Comparison of ENCODE assay signal across 28 cellular contexts in the genomic region with DNA sequence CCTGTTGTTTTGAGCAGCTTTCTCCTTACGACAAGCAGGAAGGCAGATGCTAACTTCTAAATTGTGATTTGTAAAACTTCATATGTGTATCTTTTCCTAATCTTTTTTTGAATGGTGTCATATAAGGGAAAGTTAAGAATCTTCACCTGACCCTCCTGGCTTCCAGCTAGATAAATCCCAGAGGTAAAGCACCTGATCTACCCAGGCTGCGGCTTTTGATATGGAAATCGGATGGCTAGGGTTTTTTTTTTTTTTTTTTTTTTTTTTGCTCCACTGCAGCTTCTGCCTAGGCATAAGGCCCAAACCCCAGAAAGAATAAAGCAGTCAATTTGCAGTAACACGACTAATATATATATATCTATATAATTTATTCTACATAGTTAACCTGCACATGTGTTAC. TPM values are rescaled to one million over a fixed set of nuclear protein-coding genes. Genes with fewer than 3 reads are reported as not detected.
DNase-seq lines count a peak whose midpoint lies in the region; ATAC-seq and TF ChIP-seq lines count a peak whose summit lies in the region.
"Had no signal": no experiment of that assay in that cellular context is flagged by ENCODE, and none has a peak within 500 bp of the region (broad histone marks: within the 10 kb centered on the region; RNA-seq: fewer than 3 reads in every experiment).

No MANE protein-coding gene starts in this region.

- H3K9ac ChIP-seq in HUES64 (ENCODE audit: low read depth, low read length) (no peak overlapping the region), iPS-20b (ENCODE audit: low read depth, low read length) (peak overlapping the region; percentile 37; the same call in 1 of the 2 replicates)

- no peak for TF ChIP-seq EP300 in sigmoid colon (IDR thresholded peaks at IDR 0.05)

- H3K4me3 ChIP-seq in HUES64 (ENCODE audit: low read length) (peak overlapping the region; percentile 20; the same call in 1 of the 2 replicates), iPS-20b (ENCODE audit: low read length) (peak overlapping the region; percentile 51), sigmoid colon (peak overlapping the region in 3 of 4 donors; percentile 19 to 83 (median 76))
- H3K4me3 ChIP-seq: cardiac muscle cell, pancreas, suprapubic skin had no signal

- no peaks in the 10 kb centered on the region for H3K9me3 Mint-ChIP-seq in WTC11
- no peaks in the 10 kb centered on the region for H3K9me3 Mint-ChIP-seq in CD14-positive monocyte
- H3K9me3 Mint-ChIP-seq: activated T-cell treated with anti-CD3 and anti-CD28 coated beads, Interleukin-2, amount 50 U/mL, for 72 hours; CD4-positive, alpha-beta memory T cell; memory B cell; natural killer cell; stimulated activated naive B cell treated with anti-CD40 and anti-IgM and Interleukin-4, amounts not matched to agents 10 μg/mL and 1 μg/mL and 100 μg/mL, for 72 hours had no signal

- no peaks in the 10 kb centered on the region for H3K27me3 ChIP-seq in HUES64 (ENCODE audit: insufficient read depth, low read length)
- H3K27me3 ChIP-seq in iPS-20b (ENCODE audit: insufficient read depth, low read length), result no peaks in the 10 kb centered on the region
- H3K27me3 ChIP-seq in sigmoid colon, result no peaks in the 10 kb centered on the region
- H3K27me3 ChIP-seq: pancreas, suprapubic skin had no signal

- intact Hi-C loops in sigmoid colon (cut with DNase I), result loop anchor here (10.0 kb wide), 1 partner anchor 733 kb away; a partner anchor contains a TSS
- intact Hi-C loops in CD14-positive monocyte (cut with micrococcal nuclease), result no loop called here

- H3K9me3 ChIP-seq in HUES64 (ENCODE audit: insufficient read depth, low read depth, low read length), result no peaks in the 10 kb centered on the region
- H3K9me3 ChIP-seq in iPS-20b (ENCODE audit: insufficient read depth, low read depth, low read length), result no peaks in the 10 kb centered on the region
- H3K9me3 ChIP-seq in sigmoid colon, result no peaks in the 10 kb centered on the region
- H3K9me3 ChIP-seq: pancreas, suprapubic skin had no signal

- WGBS in HUES64, result 43% methylated on average over 1 of the region's 4 CpGs
- 81% methylated on average over 4 of the region's 4 CpGs for WGBS in sigmoid colon, 2 donors

- H3K27ac ChIP-seq in HUES64 (ENCODE audit: low read depth, low read length), result no peak overlapping the region
- H3K27ac ChIP-seq in iPS-20b (ENCODE audit: low read length), result no peak overlapping the region
- peak overlapping the region in 3 of 4 donors; percentile 90 to 93 (median 92) for H3K27ac ChIP-seq in sigmoid colon
- H3K27ac ChIP-seq: cardiac muscle cell, pancreas, suprapubic skin had no signal

- CTCF ChIA-PET in WTC11 (lab: Charles Lee), result interaction anchor here (0.6 to 1.4 kb wide), 5 partner anchors 10 to 501 kb away, joined by 3 to 5 read pairs (median 3); no protein-coding TSS in a partner anchor

- H3K36me3 ChIP-seq in HUES64 (ENCODE audit: insufficient read depth, low read length) (0 out of 2 replicates have a peak, but pooled peaks cover 7% of the 10 kb centered on the region), iPS-20b (ENCODE audit: insufficient read depth, low read depth, low read length) (peaks cover 6% of the 10 kb centered on the region; the same call in 1 of the 2 replicates), sigmoid colon (no peaks in the 10 kb centered on the region)
- H3K36me3 ChIP-seq: cardiac muscle cell, pancreas had no signal

- H3K4me1 Mint-ChIP-seq in WTC11, result peaks cover 19% of the 10 kb centered on the region
- H3K4me1 Mint-ChIP-seq in CD14-positive monocyte, result no peaks in the 10 kb centered on the region
- H3K4me1 Mint-ChIP-seq: memory B cell; natural killer cell; stimulated activated naive B cell treated with anti-CD40 and anti-IgM and Interleukin-4, amounts not matched to agents 10 μg/mL and 1 μg/mL and 100 μg/mL, for 72 hours had no signal

- TF ChIP-seq CTCF in WTC11 (IDR thresholded peaks at IDR 0.05) (no peak), sigmoid colon (IDR thresholded peaks at IDR 0.05) (no peak), CD14-positive monocyte (IDR thresholded peaks at IDR 0.05) (no peak)

- peak; percentile 56 for ATAC-seq in WTC11
- no peak for ATAC-seq in GM21529 (IDR thresholded peaks at IDR 0.05; ENCODE audit: unreplicated experiment)
- ATAC-seq: activated CD8-positive, alpha-beta memory T cell treated with anti-CD3 and anti-CD28 coated beads, Interleukin-2, amount 10 ng/mL, durations not matched to agents 7 days and 5 days; activated T-cell treated with anti-CD3 and anti-CD28 coated beads, Interleukin-2, amount 50 U/mL, for 72 hours; left colon; natural killer cell; right cardiac atrium; stimulated activated naive B cell treated with anti-CD40 and anti-IgM and Interleukin-4, amounts not matched to agents 10 μg/mL and 1 μg/mL and 100 μg/mL, for 72 hours had no signal

- POLR2A ChIA-PET in WTC11 (lab: Charles Lee), result interaction anchor here (0.6 kb wide), 1 partner anchor 10 kb away, joined by 3 read pairs; no protein-coding TSS in a partner anchor

- H3K36me3 Mint-ChIP-seq in WTC11 (no peaks in the 10 kb centered on the region), CD14-positive monocyte (peaks cover 2 to 6% of the 10 kb centered on the region in 2 donors)

- H3K27me3 Mint-ChIP-seq in WTC11 (ENCODE audit: low read depth) (no peaks in the 10 kb centered on the region), CD14-positive monocyte (ENCODE audit: low read depth in 3 of 3) (no peaks in the 10 kb centered on the region)
- H3K27me3 Mint-ChIP-seq: activated CD8-positive, alpha-beta memory T cell treated with anti-CD3 and anti-CD28 coated beads, Interleukin-2, amount 10 ng/mL, durations not matched to agents 7 days and 5 days; CD4-positive, alpha-beta memory T cell; memory B cell; stimulated activated naive B cell treated with anti-CD40 and anti-IgM and Interleukin-4, amounts not matched to agents 10 μg/mL and 1 μg/mL and 100 μg/mL, for 72 hours had no signal

- peaks cover 25% of the 10 kb centered on the region for H3K4me1 ChIP-seq in HUES64 (ENCODE audit: insufficient read depth, low read length)
- H3K4me1 ChIP-seq in iPS-20b (ENCODE audit: insufficient read depth, low read length), result peaks cover 11% of the 10 kb centered on the region
- peaks cover 0 to 35% (median 34%) of the 10 kb centered on the region in 4 donors for H3K4me1 ChIP-seq in sigmoid colon
- H3K4me1 ChIP-seq: pancreas, suprapubic skin had no signal

- no peak for TF ChIP-seq POLR2A in sigmoid colon (IDR thresholded peaks at IDR 0.05)

- peak overlapping the region; percentile 57 for H3K4me3 Mint-ChIP-seq in WTC11
- no peak overlapping the region for H3K4me3 Mint-ChIP-seq in CD14-positive monocyte
- H3K4me3 Mint-ChIP-seq: activated CD8-positive, alpha-beta memory T cell treated with anti-CD3 and anti-CD28 coated beads, Interleukin-2, amount 10 ng/mL, durations not matched to agents 7 days and 5 days; activated T-cell treated with anti-CD3 and anti-CD28 coated beads, Interleukin-2, amount 50 U/mL, for 72 hours; CD4-positive, alpha-beta memory T cell; memory B cell; natural killer cell; stimulated activated naive B cell treated with anti-CD40 and anti-IgM and Interleukin-4, amounts not matched to agents 10 μg/mL and 1 μg/mL and 100 μg/mL, for 72 hours had no signal

- DNase-seq in WTC11 (ENCODE audit: low spot score) (no peak), sigmoid colon (no peak), CD14-positive monocyte (ENCODE audit: low spot score) (no peak), Ammon's horn (ENCODE audit: low spot score) (no peak)
- DNase-seq: activated CD4-positive, alpha-beta T cell treated with anti-CD3 and anti-CD28 coated beads, Interleukin-2, amount 50 U/mL, for 1 hour; activated CD8-positive, alpha-beta memory T cell treated with anti-CD3 and anti-CD28 coated beads, Interleukin-2, amount 10 ng/mL, durations not matched to agents 7 days and 5 days; activated naive CD4-positive, alpha-beta T cell treated with Interleukin-2 at 50 U/mL for 16 hours; activated T-cell treated with anti-CD3 and anti-CD28 coated beads, Interleukin-2, amount 50 U/mL, for 72 hours; CD4-positive, alpha-beta memory T cell; dermis blood vessel endothelial cell; DMS 273 treated with DMSO at 0.1 percent for 48 hours; KBM-7; left colon; MM.1S; natural killer cell; NCI-H1436; pancreas; RPMI8226; stimulated activated CD4-positive, alpha-beta T cell treated with anti-CD3 and anti-CD28 coated beads, Interleukin-12 subunit alpha, Interleukin-12 subunit beta, amount 100 ng/mL, for 4 hours; stimulated activated CD4-positive, alpha-beta T cell treated with anti-CD3 and anti-CD28 coated beads, Interleukin-4, amount 100 ng/mL, for 24 hours; stimulated activated naive B cell treated with anti-CD40 and anti-IgM and Interleukin-4, amounts not matched to agents 10 μg/mL and 1 μg/mL and 100 μg/mL, for 72 hours had no signal

- H3K27ac Mint-ChIP-seq in WTC11, result no peak overlapping the region
- no peak overlapping the region for H3K27ac Mint-ChIP-seq in CD14-positive monocyte
- H3K27ac Mint-ChIP-seq: activated CD8-positive, alpha-beta memory T cell treated with anti-CD3 and anti-CD28 coated beads, Interleukin-2, amount 10 ng/mL, durations not matched to agents 7 days and 5 days; activated T-cell treated with anti-CD3 and anti-CD28 coated beads, Interleukin-2, amount 50 U/mL, for 72 hours; natural killer cell; stimulated activated naive B cell treated with anti-CD40 and anti-IgM and Interleukin-4, amounts not matched to agents 10 μg/mL and 1 μg/mL and 100 μg/mL, for 72 hours had no signal

TF ChIP-seq in WTC11, 78 proteins besides CTCF, POLR2A, EP300 and RAD21 (continues in another document):
- TF ChIP-seq ZNF416 (CRISPR knock-in tag; IDR thresholded peaks at IDR 0.05) (no peak), GABPB1 (CRISPR knock-in tag; IDR thresholded peaks at IDR 0.05) (no peak), OVOL2 (CRISPR knock-in tag; IDR thresholded peaks at IDR 0.05; ENCODE audit: borderline replicate concordance) (no peak)
- TF ChIP-seq, protein P1, sequence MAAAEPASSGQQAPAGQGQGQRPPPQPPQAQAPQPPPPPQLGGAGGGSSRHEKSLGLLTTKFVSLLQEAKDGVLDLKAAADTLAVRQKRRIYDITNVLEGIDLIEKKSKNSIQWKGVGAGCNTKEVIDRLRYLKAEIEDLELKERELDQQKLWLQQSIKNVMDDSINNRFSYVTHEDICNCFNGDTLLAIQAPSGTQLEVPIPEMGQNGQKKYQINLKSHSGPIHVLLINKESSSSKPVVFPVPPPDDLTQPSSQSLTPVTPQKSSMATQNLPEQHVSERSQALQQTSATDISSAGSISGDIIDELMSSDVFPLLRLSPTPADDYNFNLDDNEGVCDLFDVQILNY (CRISPR knock-in tag; IDR thresholded peaks at IDR 0.05), result no peak
- TF ChIP-seq, protein P2, sequence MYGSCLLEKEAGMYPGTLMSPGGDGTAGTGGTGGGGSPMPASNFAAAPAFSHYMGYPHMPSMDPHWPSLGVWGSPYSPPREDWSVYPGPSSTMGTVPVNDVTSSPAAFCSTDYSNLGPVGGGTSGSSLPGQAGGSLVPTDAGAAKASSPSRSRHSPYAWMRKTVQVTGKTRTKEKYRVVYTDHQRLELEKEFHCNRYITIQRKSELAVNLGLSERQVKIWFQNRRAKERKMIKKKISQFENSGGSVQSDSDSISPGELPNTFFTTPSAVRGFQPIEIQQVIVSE (CRISPR knock-in tag; IDR thresholded peaks at IDR 0.05; ENCODE audit: borderline replicate concordance), result no peak

RNA-seq across cellular contexts. Expression of a gene that starts 10.0 kb away (rescaled TPM):
- polyA plus RNA-seq in HUES64 (2013, experiment 1 of 2), result 0.80 TPM
- polyA plus RNA-seq in HUES64 (2013, experiment 2 of 2), result 1.7 TPM
- total RNA-seq in WTC11 (2021) (0.07 TPM in 1 of 3 replicates, not detected in the others), sigmoid colon (100 to 1,000 TPM; 282 to 693 (median 543) TPM)
- polyA plus RNA-seq in sigmoid colon (10 to 100 TPM in 2 of 3 donors, 1 to 10 TPM in 1; 2.3 to 40.2 (median 23.4) TPM), CD14-positive monocyte (not detected)
- total RNA-seq: activated CD8-positive, alpha-beta memory T cell treated with anti-CD3 and anti-CD28 coated beads, Interleukin-2, amount 10 ng/mL, durations not matched to agents 7 days and 5 days; activated T-cell treated with anti-CD3 and anti-CD28 coated beads, Interleukin-2, amount 50 U/mL, for 72 hours; CD4-positive, alpha-beta memory T cell; natural killer cell; suprapubic skin had no signal

Comparison
In these comparisons a context has a peak if more than half of its experiments do, and no peak if none do; other contexts are left out.
1. H3K27ac ChIP-seq: peak in sigmoid colon (3 of 4); none in HUES64 (single experiment) and iPS-20b (single experiment).
2. H3K4me3 ChIP-seq: peak in every context shown above with its lines; median percentile 76 in sigmoid colon; 51 in iPS-20b; 20 in HUES64.
3. RNA of a gene that starts 10.0 kb away (total RNA-seq): 282 to 693 TPM in sigmoid colon; 0.07 TPM in WTC11; every median in the first group is over 100 times any median in the second.